In genomic region chr10:69901623-69902505, GRCh38 we compare ENCODE assay signal across 9 cellular contexts.
A peak's percentile ranks its signal among the peaks of the same experiment; 100 is the strongest.
DNase-seq lines count a peak whose midpoint lies in the region; ATAC-seq and TF ChIP-seq lines count a peak whose summit lies in the region.
"Had no signal": no experiment of that assay in that cellular context is flagged by ENCODE, and none has a peak within 500 bp of the region (broad histone marks: within the 10 kb centered on the region; RNA-seq: fewer than 3 reads in every experiment).

No MANE protein-coding gene starts in this region.

- DNase-seq in NCI-H1417 (lab: John Stamatoyannopoulos, UW): peak in 2 of 3 experiments; percentile 5 to 21
- no peak for DNase-seq in NCI-H1417 treated with DMSO at 0.1 percent for 48 hours (lab: John Stamatoyannopoulos, UW)
- DNase-seq in HT-29 (ENCODE audit: low spot score): peak; percentile 50
- DNase-seq in head of caudate nucleus: peak in 37 of 42 donors; percentile 10 to 59 (median 37)
- DNase-seq in sciatic nerve (ENCODE audit: low spot score): no peak

- ATAC-seq in sciatic nerve: peak; percentile 79
- ATAC-seq in HG03439 (IDR thresholded peaks at IDR 0.05; ENCODE audit: unreplicated experiment): no peak
- ATAC-seq in GM18511 (IDR thresholded peaks at IDR 0.05; ENCODE audit: unreplicated experiment): no peak

- no peak overlapping the region for H3K4me3 ChIP-seq in WI38 (ENCODE audit: low read depth, low read length)
- H3K4me3 ChIP-seq: BLaER1 treated with 17β-estradiol and CSF1 and Interleukin-3, amounts not matched to agents 10 nM and 100 nM had no signal

- peak; percentile 72; the same call in 1 of the 2 replicates for TF ChIP-seq CTCF in WI38 (IDR thresholded peaks at IDR 0.05; ENCODE audit: low read depth, low read length)

- intact Hi-C loops in head of caudate nucleus (cut with DNase I) (no loop called here), sciatic nerve (cut with DNase I) (no loop called here)

Comparison
In these comparisons a context has a peak if more than half of its experiments do, and no peak if none do; other contexts are left out.
1. DNase-seq: peak in NCI-H1417 (2 of 3), HT-29 (single experiment) and head of caudate nucleus (37 of 42); none in NCI-H1417 treated with DMSO at 0.1 percent for 48 hours (single experiment) and sciatic nerve (single experiment).